In genomic region chr22:44312766-44313165, GRCh38 we compare ENCODE assay signal across 17 cellular contexts. TPM values are rescaled to one million over a fixed set of nuclear protein-coding genes. Genes with fewer than 3 reads are reported as not detected.
DNase-seq lines count a peak whose midpoint lies in the region; ATAC-seq and TF ChIP-seq lines count a peak whose summit lies in the region.
"Had no signal": no experiment of that assay in that cellular context is flagged by ENCODE, and none has a peak within 500 bp of the region (broad histone marks: within the 10 kb centered on the region; RNA-seq: fewer than 3 reads in every experiment).

TSS of gene SHISAL1 (minus strand) at chr22:44312951. CDS start at chr22:44300945, 12,006 bp downstream.

- POLR2A ChIA-PET in OCI-LY7 (lab: Charles Lee): no interaction called here

- H3K27me3 Mint-ChIP-seq in HFFc6 (ENCODE audit: insufficient read depth): no peaks in the 10 kb centered on the region; the same call in 1 of the 2 replicates
- H3K27me3 Mint-ChIP-seq: activated CD4-positive, alpha-beta T cell treated with anti-CD3 and anti-CD28 coated beads, Interleukin-2, amount 10 ng/mL, durations not matched to agents 7 days and 5 days; type B pancreatic cell had no signal

- no peak for TF ChIP-seq POLR2A in gastroesophageal sphincter (IDR thresholded peaks at IDR 0.05)

- no peak for TF ChIP-seq EP300 in gastroesophageal sphincter (IDR thresholded peaks at IDR 0.05)

- no peak for TF ChIP-seq CTCF in HFFc6 (IDR thresholded peaks at IDR 0.05)
- no peak for TF ChIP-seq CTCF in gastroesophageal sphincter (IDR thresholded peaks at IDR 0.05)
- TF ChIP-seq CTCF in OCI-LY7 (conservative IDR thresholded peaks at IDR 0.05; ENCODE audit: low read length): no peak

- H3K9me3 ChIP-seq in gastroesophageal sphincter (no peaks in the 10 kb centered on the region), skeletal muscle satellite cell (replicated peaks; ENCODE audit: low read length) (no peaks in the 10 kb centered on the region), OCI-LY7 (ENCODE audit: low read length) (no peaks in the 10 kb centered on the region)
- H3K9me3 ChIP-seq: lower lobe of right lung had no signal

- peaks cover 34% of the 10 kb centered on the region for H3K4me1 Mint-ChIP-seq in HFFc6 (ENCODE audit: low read depth)

- no TSS peak for BruUV-seq in OCI-LY7 (replicated peaks; lab: Mats Ljungman, UMichigan)

- intact Hi-C loops in OCI-LY7 (cut with micrococcal nuclease; ENCODE audit: unreplicated experiment): no loop called here

- peak within 1 kb of the TSS; percentile 34 for H3K9ac ChIP-seq in skeletal muscle satellite cell (ENCODE audit: low read depth, low read length)

- ATAC-seq in gastroesophageal sphincter: no peak
- ATAC-seq: esophagus mucosa, lower lobe of right lung had no signal

- H3K36me3 Mint-ChIP-seq in HFFc6 (ENCODE audit: low read depth): no peaks in the 10 kb centered on the region
- H3K36me3 Mint-ChIP-seq: type B pancreatic cell had no signal

- H4K20me1 ChIP-seq in OCI-LY7 (ENCODE audit: insufficient read depth, low read length): no peaks in the 10 kb centered on the region

- H3K4me1 ChIP-seq in gastroesophageal sphincter (peaks cover 0 to 66% (median 24%) of the 10 kb centered on the region in 3 donors), skeletal muscle satellite cell (ENCODE audit: control insufficient read depth, insufficient read depth, low read length) (peaks cover 40% of the 10 kb centered on the region), OCI-LY7 (ENCODE audit: insufficient read depth, low read length, poor library complexity, severe bottlenecking) (no peaks in the 10 kb centered on the region)

- peak within 1 kb of the TSS; percentile 55; the same call in 1 of the 2 replicates for H3K27ac Mint-ChIP-seq in HFFc6
- H3K27ac Mint-ChIP-seq: activated CD4-positive, alpha-beta T cell treated with anti-CD3 and anti-CD28 coated beads, Interleukin-2, amount 10 ng/mL, durations not matched to agents 7 days and 5 days; nephron progenitor cell; type B pancreatic cell had no signal

- DNase-seq in HFFc6: peak; percentile 0
- peak; percentile 56 for DNase-seq in astrocyte of the hippocampus (ENCODE audit: low read depth, low spot score)
- DNase-seq in GM19240 (ENCODE audit: insufficient read length, low spot score): no peak
- DNase-seq in midbrain (lab: John Stamatoyannopoulos, UW): no peak
- no peak for DNase-seq in OCI-LY7 (ENCODE audit: low spot score)
- DNase-seq: activated CD4-positive, alpha-beta T cell treated with anti-CD3 and anti-CD28 coated beads, Interleukin-2, amount 10 ng/mL, durations not matched to agents 7 days and 5 days; cortex of kidney; lower lobe of right lung; MV-4-11; nephron progenitor cell; SIG-M5; stimulated activated CD4-positive, alpha-beta T cell treated with anti-CD3 and anti-CD28 coated beads, Interleukin-4, amount 100 ng/mL, for 4 hours; T1000 had no signal

- no peaks in the 10 kb centered on the region for H3K36me3 ChIP-seq in gastroesophageal sphincter
- no peaks in the 10 kb centered on the region for H3K36me3 ChIP-seq in skeletal muscle satellite cell (ENCODE audit: insufficient read depth, low read length)
- no peaks in the 10 kb centered on the region for H3K36me3 ChIP-seq in OCI-LY7 (ENCODE audit: insufficient read depth, low read length)
- H3K36me3 ChIP-seq: lower lobe of right lung had no signal

- no peaks in the 10 kb centered on the region for H3K9me3 Mint-ChIP-seq in HFFc6
- H3K9me3 Mint-ChIP-seq: activated CD4-positive, alpha-beta T cell treated with anti-CD3 and anti-CD28 coated beads, Interleukin-2, amount 10 ng/mL, durations not matched to agents 7 days and 5 days; nephron progenitor cell; type B pancreatic cell had no signal

- CTCF ChIA-PET in OCI-LY7 (lab: Charles Lee; ENCODE audit: unreplicated experiment): no interaction called here

- H3K27me3 ChIP-seq in gastroesophageal sphincter (no peaks in the 10 kb centered on the region), skeletal muscle satellite cell (ENCODE audit: control insufficient read depth, insufficient read depth, low read length) (peaks cover 8% of the 10 kb centered on the region)

- 90% methylated on average over 2 of the region's 12 CpGs; no CpG with 5 or more reads in 1 of the 2 donors for WGBS in gastroesophageal sphincter (ENCODE audit: low coverage in 1 of 2), 2 donors

- H3K4me2 ChIP-seq in skeletal muscle satellite cell (ENCODE audit: low read length) (peak within 1 kb of the TSS; percentile 31), OCI-LY7 (ENCODE audit: low read length) (no peak within 1 kb of the TSS)

- no peaks in the 10 kb centered on the region for H3K9me2 ChIP-seq in OCI-LY7 (ENCODE audit: insufficient read depth, low read length)

- peak within 1 kb of the TSS; percentile 1 to 84 (median 80) for H3K27ac ChIP-seq in gastroesophageal sphincter
- H3K27ac ChIP-seq in OCI-LY7 (ENCODE audit: low read depth, low read length, poor library complexity, severe bottlenecking): no peak within 1 kb of the TSS
- H3K27ac ChIP-seq: lower lobe of right lung had no signal

- H3K4me3 Mint-ChIP-seq in HFFc6: no peak within 1 kb of the TSS
- H3K4me3 Mint-ChIP-seq: activated CD4-positive, alpha-beta T cell treated with anti-CD3 and anti-CD28 coated beads, Interleukin-2, amount 10 ng/mL, durations not matched to agents 7 days and 5 days; nephron progenitor cell; type B pancreatic cell had no signal

- no peaks in the 10 kb centered on the region for H3K79me2 ChIP-seq in OCI-LY7 (ENCODE audit: insufficient read depth, low read depth, low read length)

- no peak within 1 kb of the TSS for H2AFZ ChIP-seq in OCI-LY7 (ENCODE audit: low read length)

- H3K4me3 ChIP-seq in gastroesophageal sphincter (peak within 1 kb of the TSS in 1 of 2 donors; percentile 26), skeletal muscle satellite cell (ENCODE audit: low read length) (no peak within 1 kb of the TSS), OCI-LY7 (ENCODE audit: low read depth, low read length, poor library complexity, severe bottlenecking) (no peak within 1 kb of the TSS)
- H3K4me3 ChIP-seq: lower lobe of right lung had no signal

RNA-seq across cellular contexts. Expression of gene SHISAL1, which starts in this region (rescaled TPM):
- not detected for total RNA-seq in HFFc6 (2021; fragmentation: NEBNext Ultra II Directional; extraction: Animal tissue kit (Norgen Biotek cat#: 25700))
- 10 to 100 TPM in 1 of 4 donors, 1 to 10 TPM in 3; 4.5 to 23.1 (median 6.2) TPM for total RNA-seq in gastroesophageal sphincter
- total RNA-seq in skeletal muscle satellite cell (2012; rRNA removed): 0.76 and 0.87 TPM in 2 replicates
- total RNA-seq in OCI-LY7 (2014; rRNA removed; shearing (Covaris generic)): not detected in 2 replicates
- not detected in 2 replicates for total RNA-seq in OCI-LY7 (2022)
- total RNA-seq: activated CD4-positive, alpha-beta T cell treated with anti-CD3 and anti-CD28 coated beads, Interleukin-2, amount 10 ng/mL, durations not matched to agents 7 days and 5 days had no signal

Comparison
In these comparisons a context has a peak if more than half of its experiments do, and no peak if none do; other contexts are left out.
1. RNA of gene SHISAL1 (total RNA-seq): 4.5 to 23.1 TPM in gastroesophageal sphincter; not detected in HFFc6 and not detected in OCI-LY7; every median in the first group is over 4 times any median in the second.
2. Peak in DNase-seq in HFFc6; RNA of the gene not detected or under 1 TPM.